Comparison of ENCODE assay signal across 11 cellular contexts in genomic region chr4:113540859-113541258, GRCh38.
DNase-seq lines count a peak whose midpoint lies in the region; ATAC-seq lines count a peak whose summit lies in the region.
"Had no signal": no experiment of that assay in that cellular context is flagged by ENCODE, and none has a peak within 500 bp of the region (broad histone marks: within the 10 kb centered on the region; RNA-seq: fewer than 3 reads in every experiment).

No MANE protein-coding gene starts in this region.

- no peaks in the 10 kb centered on the region for H3K27me3 Mint-ChIP-seq in activated T-cell treated with anti-CD3 and anti-CD28 coated beads, Interleukin-2, amount 50 U/mL, for 4 hours (ENCODE audit: low read depth)
- H3K27me3 Mint-ChIP-seq: memory B cell had no signal

- no peaks in the 10 kb centered on the region for H3K9me3 Mint-ChIP-seq in activated T-cell treated with anti-CD3 and anti-CD28 coated beads, Interleukin-2, amount 50 U/mL, for 4 hours
- H3K9me3 Mint-ChIP-seq: memory B cell had no signal

- intact Hi-C loops in left ventricle myocardium superior (cut with micrococcal nuclease), result no loop called here

- peak overlapping the region; percentile 24 for H3K4me3 Mint-ChIP-seq in activated T-cell treated with anti-CD3 and anti-CD28 coated beads, Interleukin-2, amount 50 U/mL, for 4 hours
- H3K4me3 Mint-ChIP-seq: memory B cell had no signal

- DNase-seq in activated CD4-positive, alpha-beta T cell treated with anti-CD3 and anti-CD28 coated beads for 4 hours, result peak; percentile 11 to 44
- no peak for DNase-seq in activated CD4-positive, alpha-beta T cell treated with anti-CD3 and anti-CD28 coated beads, Interleukin-2, amount 50 U/mL, for 1 hour
- DNase-seq in activated T-cell treated with anti-CD3 and anti-CD28 coated beads, Interleukin-2, amount 50 U/mL, for 4 hours, result peak; percentile 15
- DNase-seq in left ventricle myocardium superior, result no peak
- DNase-seq in stimulated activated CD4-positive, alpha-beta T cell treated with anti-CD3 and anti-CD28 coated beads, TNF-alpha, amount 100 ng/mL, for 24 hours (ENCODE audit: low read depth in 3 of 3), result peak; percentile 36 to 61 (median 50)
- DNase-seq in KBM-7, result no peak
- no peak for DNase-seq in COLO668 (lab: John Stamatoyannopoulos, UW; ENCODE audit: unreplicated experiment)
- DNase-seq: erythroblast, NCI-H774 had no signal

- peaks cover 42% of the 10 kb centered on the region for H3K36me3 Mint-ChIP-seq in activated T-cell treated with anti-CD3 and anti-CD28 coated beads, Interleukin-2, amount 50 U/mL, for 4 hours (ENCODE audit: insufficient read depth)

- peak; percentile 55 to 69 for ATAC-seq in activated T-cell treated with anti-CD3 and anti-CD28 coated beads, Interleukin-2, amount 50 U/mL, for 4 hours
- ATAC-seq in left ventricle myocardium superior (peak; percentile 86), GM19324 (IDR thresholded peaks at IDR 0.05; ENCODE audit: low FRiP score, unreplicated experiment) (no peak)

- in situ Hi-C loops in KBM-7 (cut with MboI; ENCODE audit: low pct_unique_long_range_greater_than_20kb, low sequenced_read_pairs), result no loop called here

- peaks cover 30% of the 10 kb centered on the region for H3K4me1 Mint-ChIP-seq in activated T-cell treated with anti-CD3 and anti-CD28 coated beads, Interleukin-2, amount 50 U/mL, for 4 hours (ENCODE audit: low read depth)
- H3K4me1 Mint-ChIP-seq: memory B cell had no signal

Comparison
In these comparisons a context has a peak if more than half of its experiments do, and no peak if none do; other contexts are left out.
1. DNase-seq: peak in activated CD4-positive, alpha-beta T cell treated with anti-CD3 and anti-CD28 coated beads for 4 hours (2 of 2), activated T-cell treated with anti-CD3 and anti-CD28 coated beads, Interleukin-2, amount 50 U/mL, for 4 hours (single experiment) and stimulated activated CD4-positive, alpha-beta T cell treated with anti-CD3 and anti-CD28 coated beads, TNF-alpha, amount 100 ng/mL, for 24 hours (3 of 3); none in activated CD4-positive, alpha-beta T cell treated with anti-CD3 and anti-CD28 coated beads, Interleukin-2, amount 50 U/mL, for 1 hour (single experiment), left ventricle myocardium superior (single experiment), KBM-7 (single experiment) and COLO668 (single experiment).